Comparison of ENCODE assay signal across 1 cellular context in genomic region chr14:69616408-69616773, GRCh38.
A peak's percentile ranks its signal among the peaks of the same experiment; 100 is the strongest.
TF ChIP-seq lines count a peak whose summit lies in the region.

No MANE protein-coding gene starts in this region.

TF ChIP-seq in HepG2, 621 proteins besides CTCF, POLR2A, EP300 and RAD21:
- TF ChIP-seq MAFK (conservative IDR thresholded peaks at IDR 0.05 in 1 of 2, IDR thresholded peaks at IDR 0.05 in 1 of 2; ENCODE audit: low read length in 2 of 2) (peak; percentile 50 to 51; a peak in 3 of 4 replicates), ZIK1 (CRISPR knock-in tag; IDR thresholded peaks at IDR 0.05; ENCODE audit: borderline replicate concordance, low read depth) (no peak)
